ENCODE assay signal across 16 cellular contexts in the genomic region with DNA sequence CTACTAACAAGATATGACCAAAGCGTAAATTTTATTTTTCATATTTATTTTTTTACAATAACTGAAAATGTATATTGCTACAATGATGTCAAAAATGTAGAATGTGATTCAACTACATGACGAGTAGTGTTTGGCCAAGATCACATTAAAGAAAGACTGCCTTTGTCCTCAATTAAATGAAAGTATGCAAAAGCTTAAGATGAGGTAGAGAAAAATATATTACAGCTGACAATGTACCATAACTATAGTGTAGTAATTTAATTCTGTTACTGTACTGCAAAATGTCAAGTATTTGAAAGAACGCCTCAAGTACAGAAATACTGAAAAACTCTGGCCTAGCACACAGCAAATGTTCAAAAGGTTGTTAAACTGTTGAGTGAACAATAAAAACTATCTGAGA. TPM values are rescaled to one million over a fixed set of nuclear protein-coding genes. Genes with fewer than 3 reads are reported as not detected.
"Had no signal": no experiment of that assay in that cellular context is flagged by ENCODE, and none has a peak within 500 bp of the region (broad histone marks: within the 10 kb centered on the region; RNA-seq: fewer than 3 reads in every experiment).

No MANE protein-coding gene starts in this region.

- H3K27ac Mint-ChIP-seq: activated CD4-positive, alpha-beta T cell treated with anti-CD3 and anti-CD28 coated beads, Interleukin-2, amount 10 ng/mL, durations not matched to agents 7 days and 5 days; activated T-helper 17 cell treated with anti-CD3 and anti-CD28 coated beads, Interleukin-2, amount 50 U/mL, for 72 hours; stimulated activated effector memory CD8-positive, alpha-beta T cell treated with anti-CD3 and anti-CD28 coated beads, Interleukin-12 subunit alpha, Interleukin-12 subunit beta, amount 100 ng/mL, for 72 hours had no signal

- H3K4me3 ChIP-seq: adrenal gland, body of pancreas, left lung had no signal

- DNase-seq: activated CD4-positive, alpha-beta T cell treated with anti-CD3 and anti-CD28 coated beads, Interleukin-2, amount 10 ng/mL, durations not matched to agents 7 days and 5 days; activated CD4-positive, CD25-positive, alpha-beta regulatory T cell; activated naive CD4-positive, alpha-beta T cell treated with anti-CD3 and anti-CD28 coated beads, Interleukin-2, amount 50 U/mL, for 16 hours; activated T-cell treated with anti-CD3 and anti-CD28 coated beads for 4 hours; adrenal gland; body of pancreas; cerebellar nuclear complex; foreskin melanocyte; heart right ventricle; left lung; posterior cingulate gyrus; right cardiac atrium; T-helper 2 cell had no signal

- ATAC-seq: activated T-helper 17 cell treated with anti-CD3 and anti-CD28 coated beads, Interleukin-2, amount 50 U/mL, for 72 hours; body of pancreas; left lung; stimulated activated effector memory CD8-positive, alpha-beta T cell treated with anti-CD3 and anti-CD28 coated beads, Interleukin-12 subunit alpha, Interleukin-12 subunit beta, amount 100 ng/mL, for 72 hours had no signal

- H3K9me3 Mint-ChIP-seq: activated CD4-positive, alpha-beta T cell treated with anti-CD3 and anti-CD28 coated beads, Interleukin-2, amount 10 ng/mL, durations not matched to agents 7 days and 5 days; activated T-helper 17 cell treated with anti-CD3 and anti-CD28 coated beads, Interleukin-2, amount 50 U/mL, for 72 hours; stimulated activated effector memory CD8-positive, alpha-beta T cell treated with anti-CD3 and anti-CD28 coated beads, Interleukin-12 subunit alpha, Interleukin-12 subunit beta, amount 100 ng/mL, for 72 hours had no signal

- H3K36me3 ChIP-seq: adrenal gland, heart right ventricle, left lung had no signal

- H3K27me3 ChIP-seq: adrenal gland, body of pancreas, heart right ventricle, left lung had no signal

- H3K4me1 Mint-ChIP-seq: activated CD4-positive, alpha-beta T cell treated with anti-CD3 and anti-CD28 coated beads, Interleukin-2, amount 10 ng/mL, durations not matched to agents 7 days and 5 days; activated T-helper 17 cell treated with anti-CD3 and anti-CD28 coated beads, Interleukin-2, amount 50 U/mL, for 72 hours; stimulated activated effector memory CD8-positive, alpha-beta T cell treated with anti-CD3 and anti-CD28 coated beads, Interleukin-12 subunit alpha, Interleukin-12 subunit beta, amount 100 ng/mL, for 72 hours had no signal

- H3K27me3 Mint-ChIP-seq: activated T-helper 17 cell treated with anti-CD3 and anti-CD28 coated beads, Interleukin-2, amount 50 U/mL, for 72 hours had no signal

- H3K36me3 Mint-ChIP-seq: stimulated activated effector memory CD8-positive, alpha-beta T cell treated with anti-CD3 and anti-CD28 coated beads, Interleukin-12 subunit alpha, Interleukin-12 subunit beta, amount 100 ng/mL, for 72 hours had no signal

- H3K9me3 ChIP-seq: adrenal gland, body of pancreas, heart right ventricle, left lung had no signal

- H3K4me3 Mint-ChIP-seq: activated CD4-positive, alpha-beta T cell treated with anti-CD3 and anti-CD28 coated beads, Interleukin-2, amount 10 ng/mL, durations not matched to agents 7 days and 5 days; activated T-helper 17 cell treated with anti-CD3 and anti-CD28 coated beads, Interleukin-2, amount 50 U/mL, for 72 hours; stimulated activated effector memory CD8-positive, alpha-beta T cell treated with anti-CD3 and anti-CD28 coated beads, Interleukin-12 subunit alpha, Interleukin-12 subunit beta, amount 100 ng/mL, for 72 hours had no signal

RNA-seq across cellular contexts. Expression of gene PRICKLE2, which starts 9.7 kb away (rescaled TPM):
- total RNA-seq: activated CD4-positive, alpha-beta T cell treated with anti-CD3 and anti-CD28 coated beads, Interleukin-2, amount 10 ng/mL, durations not matched to agents 7 days and 5 days; activated CD8-positive, alpha-beta memory T cell treated with anti-CD3 and anti-CD28 coated beads for 36 hours; activated T-helper 17 cell treated with anti-CD3 and anti-CD28 coated beads, Interleukin-2, amount 50 U/mL, for 72 hours had no signal
